Comparison of ENCODE assay signal across 16 cellular contexts in the genomic region with DNA sequence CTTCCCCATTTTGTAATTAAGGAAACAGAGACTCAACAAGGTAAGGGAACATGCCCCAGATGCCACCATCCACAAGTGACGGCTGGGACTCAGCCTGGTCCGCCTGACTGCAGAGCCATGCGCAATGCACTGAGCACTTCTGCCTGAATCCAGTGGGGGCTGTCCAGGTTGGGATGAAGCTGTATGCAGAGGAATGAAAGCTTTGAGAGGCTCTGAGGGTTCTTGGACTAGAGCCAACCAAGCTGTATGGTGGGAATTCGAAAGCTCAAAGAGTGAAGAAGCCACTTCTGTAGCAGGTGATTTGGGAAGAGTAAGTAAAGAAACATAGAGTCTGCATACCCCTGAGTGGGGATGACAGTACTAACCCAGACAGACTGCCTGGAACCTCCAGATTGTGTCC.
DNase-seq lines count a peak whose midpoint lies in the region; ATAC-seq and TF ChIP-seq lines count a peak whose summit lies in the region.
"Had no signal": no experiment of that assay in that cellular context is flagged by ENCODE, and none has a peak within 500 bp of the region (broad histone marks: within the 10 kb centered on the region; RNA-seq: fewer than 3 reads in every experiment).

No MANE protein-coding gene starts in this region.

- H3K9me3 ChIP-seq in BE2C (no peaks in the 10 kb centered on the region), mesenchymal stem cell (ENCODE audit: control insufficient read depth, low read length) (no peaks in the 10 kb centered on the region)
- H3K9me3 ChIP-seq: Caco-2 had no signal

- H2BK12ac ChIP-seq in mesenchymal stem cell (ENCODE audit: low read length in 2 of 2), result peak overlapping the region; percentile 69 to 80

- H2BK120ac ChIP-seq in mesenchymal stem cell (ENCODE audit: low read depth, low read length), result no peak overlapping the region

- H3K36me3 ChIP-seq in BE2C (no peaks in the 10 kb centered on the region), mesenchymal stem cell (ENCODE audit: control insufficient read depth in 1 of 2, insufficient read depth in 2 of 2, low read depth in 1 of 2, low read length in 2 of 2) (no peaks in the 10 kb centered on the region)

- no peak overlapping the region for H2AFZ ChIP-seq in mesenchymal stem cell (ENCODE audit: low read depth, low read length)
- H2AFZ ChIP-seq: PC-9 had no signal

- H3K4ac ChIP-seq in mesenchymal stem cell (ENCODE audit: low read depth in 1 of 2, low read length in 2 of 2), result no peak overlapping the region

- H2AK5ac ChIP-seq in mesenchymal stem cell (ENCODE audit: low read length, severe bottlenecking), result no peak overlapping the region

- no peak overlapping the region for H4K91ac ChIP-seq in mesenchymal stem cell (ENCODE audit: low read length)

- TF ChIP-seq CTCF in BE2C (IDR thresholded peaks at IDR 0.05; ENCODE audit: low read depth, low read length), result no peak

- no peak overlapping the region for H3K18ac ChIP-seq in mesenchymal stem cell (ENCODE audit: low read depth in 1 of 2, low read length in 2 of 2)

- H3K4me3 ChIP-seq in BE2C (ENCODE audit: low read depth, low read length) (no peak overlapping the region), mesenchymal stem cell (ENCODE audit: insufficient read depth in 1 of 2, low read depth in 1 of 2, low read length in 2 of 2) (no peak overlapping the region)
- H3K4me3 ChIP-seq: PC-9 had no signal

- no peak overlapping the region for H2BK5ac ChIP-seq in mesenchymal stem cell (ENCODE audit: low read depth, low read length, poor library complexity, severe bottlenecking)

- DNase-seq in DMS79 treated with DMSO at 0.1 percent for 48 hours (lab: John Stamatoyannopoulos, UW), result peak; percentile 21
- no peak for DNase-seq in DMS79 (lab: John Stamatoyannopoulos, UW)
- peak; percentile 19 for DNase-seq in BE2C
- peak; percentile 28 for DNase-seq in NCI-H524 treated with DMSO at 0.1 percent for 48 hours (lab: John Stamatoyannopoulos, UW)
- no peak for DNase-seq in mesenchymal stem cell
- no peak for DNase-seq in posterior cingulate gyrus
- no peak for DNase-seq in SIG-M5 (lab: John Stamatoyannopoulos, UW)
- DNase-seq: Caco-2; CD4-positive, alpha-beta T cell; GOT3; KG1; NCI-H187; NCI-H446; PC-9; T-cell had no signal

- H3K27ac ChIP-seq in mesenchymal stem cell (ENCODE audit: low read length, poor library complexity, severe bottlenecking), result no peak overlapping the region
- H3K27ac ChIP-seq: PC-9 had no signal

- no peaks in the 10 kb centered on the region for H3K27me3 ChIP-seq in BE2C
- peaks cover 0 to 4% of the 10 kb centered on the region in 2 experiments for H3K27me3 ChIP-seq in mesenchymal stem cell (ENCODE audit: control insufficient read depth in 1 of 2, insufficient read depth in 1 of 2, low read length in 2 of 2)

- no peak overlapping the region for H3K4me2 ChIP-seq in mesenchymal stem cell (ENCODE audit: low read length, poor library complexity, severe bottlenecking)
- H3K4me2 ChIP-seq: PC-9 had no signal

- intact Hi-C loops in posterior cingulate gyrus (cut with DNase I), result no loop called here

- ATAC-seq in GM21717 (IDR thresholded peaks at IDR 0.05; ENCODE audit: unreplicated experiment), result no peak
- ATAC-seq: T-cell had no signal

- H2BK15ac ChIP-seq in mesenchymal stem cell (ENCODE audit: low read depth, poor library complexity, severe bottlenecking), result no peak overlapping the region

- peaks cover 7% of the 10 kb centered on the region; the same call in 1 of the 2 replicates for H3K4me1 ChIP-seq in BE2C
- H3K4me1 ChIP-seq in mesenchymal stem cell (ENCODE audit: control insufficient read depth, insufficient read depth, low read depth, low read length), result peaks cover 1% of the 10 kb centered on the region
- H3K4me1 ChIP-seq: Caco-2 had no signal

- WGBS in mesenchymal stem cell, result 94% methylated on average over 4 of the region's 4 CpGs

- no peak overlapping the region for H3K14ac ChIP-seq in mesenchymal stem cell (ENCODE audit: low read length in 2 of 2)

- no peak overlapping the region for H3K23ac ChIP-seq in mesenchymal stem cell (ENCODE audit: low read length in 2 of 2)

- no peak overlapping the region for H4K8ac ChIP-seq in mesenchymal stem cell (ENCODE audit: low read length)

- H3K9ac ChIP-seq in mesenchymal stem cell (ENCODE audit: low read length), result no peak overlapping the region

- H3K79me1 ChIP-seq in mesenchymal stem cell (replicated peaks; ENCODE audit: low read length, poor library complexity, severe bottlenecking), result no peaks in the 10 kb centered on the region

Comparison
In these comparisons a context has a peak if more than half of its experiments do, and no peak if none do; other contexts are left out.
1. DNase-seq: peak in DMS79 treated with DMSO at 0.1 percent for 48 hours (single experiment), BE2C (single experiment) and NCI-H524 treated with DMSO at 0.1 percent for 48 hours (single experiment); none in DMS79 (single experiment), mesenchymal stem cell (single experiment), posterior cingulate gyrus (0 of 10) and SIG-M5 (single experiment).